ENCODE assay signal across 23 cellular contexts in the genomic region with DNA sequence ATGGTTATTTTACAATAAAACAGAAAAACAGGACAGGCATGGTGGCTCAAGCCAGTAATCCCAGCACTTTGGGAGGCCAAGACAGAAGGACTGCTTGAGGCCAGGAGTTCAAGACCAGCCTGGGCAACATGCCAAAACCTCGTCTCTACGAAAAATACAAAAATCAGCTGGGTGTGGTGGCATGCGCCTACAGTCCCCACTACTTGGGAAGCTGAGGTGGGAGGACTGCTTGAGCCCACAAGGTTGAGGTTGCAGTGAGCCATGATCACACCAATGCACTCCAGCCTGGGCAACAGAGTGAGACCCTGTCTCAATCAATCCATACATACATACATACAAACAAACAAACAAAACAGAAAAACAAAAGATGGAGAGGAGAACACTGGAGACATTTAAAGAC.
"Had no signal": no experiment of that assay in that cellular context is flagged by ENCODE, and none has a peak within 500 bp of the region (broad histone marks: within the 10 kb centered on the region; RNA-seq: fewer than 3 reads in every experiment).

No MANE protein-coding gene starts in this region.

- H3K4me2 ChIP-seq: smooth muscle cell had no signal

- H3K27me3 ChIP-seq: brain microvascular endothelial cell, dorsolateral prefrontal cortex, heart right ventricle, sigmoid colon, upper lobe of right lung had no signal

- ATAC-seq: activated CD8-positive, alpha-beta T cell treated with anti-CD3 and anti-CD28 coated beads, Interleukin-2, amount 10 ng/mL, durations not matched to agents 7 days and 5 days; activated naive CD8-positive, alpha-beta T cell treated with anti-CD3 and anti-CD28 coated beads, Interleukin-2, amount 50 U/mL, for 24 hours; effector memory CD8-positive, alpha-beta T cell; heart right ventricle; lower lobe of right lung; naive thymus-derived CD4-positive, alpha-beta T cell; stimulated activated naive B cell treated with anti-CD40 and anti-IgM and Interleukin-4, amounts not matched to agents 10 μg/mL and 1 μg/mL and 100 μg/mL, for 72 hours; upper lobe of right lung had no signal

- H3K4me3 ChIP-seq: dorsolateral prefrontal cortex, heart right ventricle, lower lobe of right lung, sigmoid colon, smooth muscle cell, upper lobe of right lung had no signal

- H3K9me3 ChIP-seq: lower lobe of right lung, sigmoid colon, upper lobe of right lung had no signal

- H3K4me1 ChIP-seq: lower lobe of right lung, upper lobe of right lung had no signal

- H3K27ac ChIP-seq: brain microvascular endothelial cell, heart right ventricle, lower lobe of right lung, upper lobe of right lung had no signal

- H3K36me3 ChIP-seq: brain microvascular endothelial cell had no signal

- DNase-seq: activated CD4-positive, alpha-beta T cell treated with anti-CD3 and anti-CD28 coated beads, Interleukin-2, amount 50 U/mL, for 1 hour; activated CD4-positive, CD25-positive, alpha-beta regulatory T cell treated with anti-CD3 and anti-CD28 coated beads, Interleukin-2, amount 50 U/mL, for 72 hours; activated CD8-positive, alpha-beta T cell treated with anti-CD3 and anti-CD28 coated beads, Interleukin-2, amount 10 ng/mL, durations not matched to agents 7 days and 5 days; activated gamma-delta T cell; activated naive CD4-positive, alpha-beta T cell treated with anti-CD3 and anti-CD28 coated beads, Interleukin-2, amount 50 U/mL, for 16 hours; activated naive CD8-positive, alpha-beta T cell treated with anti-CD3 and anti-CD28 coated beads, Interleukin-2, amount 50 U/mL, for 24 hours; brain microvascular endothelial cell; central memory CD4-positive, alpha-beta T cell; dorsolateral prefrontal cortex; effector memory CD8-positive, alpha-beta T cell; heart right ventricle; left colon; lower lobe of right lung; naive thymus-derived CD4-positive, alpha-beta T cell; occipital lobe; posterior cingulate gyrus; sigmoid colon; stimulated activated CD4-positive, alpha-beta T cell treated with anti-CD3 and anti-CD28 coated beads, Interleukin-15, amount 100 ng/mL, for 24 hours; stimulated activated naive B cell treated with anti-CD40 and anti-IgM and Interleukin-4, amounts not matched to agents 10 μg/mL and 1 μg/mL and 100 μg/mL, for 72 hours; upper lobe of right lung had no signal

- FAIRE-seq: endothelial cell of umbilical vein, keratinocyte had no signal
